ENCODE assay signal across 8 cellular contexts in the genomic region with DNA sequence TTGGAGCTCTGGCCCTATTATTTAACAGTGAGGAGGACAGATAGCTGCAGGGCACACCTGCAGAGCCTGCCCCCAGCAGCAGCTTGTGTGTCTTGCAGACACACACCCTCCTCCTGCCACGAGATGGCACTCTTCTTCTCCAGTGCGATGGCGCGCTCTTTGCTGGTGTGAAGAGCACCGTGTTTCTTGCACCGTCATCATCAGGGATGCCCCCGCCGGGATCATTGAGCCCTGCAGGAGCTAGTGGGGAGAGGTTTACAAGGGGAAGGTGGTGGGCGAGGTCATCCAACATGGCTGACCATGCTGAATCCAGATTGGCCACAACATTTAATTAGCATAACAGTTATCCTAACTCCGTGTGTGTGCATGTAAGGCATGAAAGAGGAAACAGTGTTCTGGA.
DNase-seq lines count a peak whose midpoint lies in the region; ATAC-seq and TF ChIP-seq lines count a peak whose summit lies in the region.

No MANE protein-coding gene starts in this region.

- no peaks in the 10 kb centered on the region for H3K27me3 Mint-ChIP-seq in Caco-2 (ENCODE audit: insufficient read depth, unreplicated experiment)
- peaks cover 20% of the 10 kb centered on the region for H3K27me3 Mint-ChIP-seq in activated CD4-positive, alpha-beta memory T cell treated with anti-CD3 and anti-CD28 coated beads for 36 hours
- no peaks in the 10 kb centered on the region for H3K27me3 Mint-ChIP-seq in mesothelial cell of epicardium (ENCODE audit: low read depth)

- no peaks in the 10 kb centered on the region for H3K36me3 ChIP-seq in Caco-2 (ENCODE audit: control insufficient read depth, insufficient read depth, low read length)
- H3K36me3 ChIP-seq in effector memory CD4-positive, alpha-beta T cell (ENCODE audit: control insufficient read depth, insufficient read depth, low read length) = no peaks in the 10 kb centered on the region

- POLR2A ChIA-PET in Caco-2 (lab: Charles Lee) = interaction anchor here (0.5 to 1.2 kb wide), 5 partner anchors 100 to 259 kb away, joined by 3 to 5 read pairs (median 3); partner anchors contain the start of gene RAB20
- POLR2A ChIA-PET in activated CD4-positive, alpha-beta memory T cell treated with anti-CD3 and anti-CD28 coated beads for 36 hours (lab: Charles Lee) = interaction anchor here (0.8 kb wide), 1 partner anchor 160 kb away, joined by 3 read pairs; no protein-coding TSS in a partner anchor

- intact Hi-C loops in Caco-2 (cut with micrococcal nuclease; ENCODE audit: unreplicated experiment) = loop anchor here (1.0 to 5.0 kb wide), 7 partner anchors 51 to 361 kb away; no protein-coding TSS in a partner anchor
- intact Hi-C loops in activated CD4-positive, alpha-beta memory T cell treated with anti-CD3 and anti-CD28 coated beads for 36 hours (cut with micrococcal nuclease) = loop anchor here (2.0 to 5.0 kb wide), 3 partner anchors 61 to 363 kb away; partner anchors contain the start of gene RAB20

- H3K4me1 Mint-ChIP-seq in Caco-2 (ENCODE audit: low read depth, unreplicated experiment) (peaks cover 33% of the 10 kb centered on the region), mesothelial cell of epicardium (peaks cover 27% of the 10 kb centered on the region)
- H3K4me1 Mint-ChIP-seq in activated CD4-positive, alpha-beta memory T cell treated with anti-CD3 and anti-CD28 coated beads for 36 hours (ENCODE audit: low read depth) = peaks cover 4% of the 10 kb centered on the region

- H3K27me3 ChIP-seq in Caco-2 (replicated peaks; ENCODE audit: control insufficient read depth, insufficient read depth, low read length) = no peaks in the 10 kb centered on the region
- no peaks in the 10 kb centered on the region for H3K27me3 ChIP-seq in effector memory CD4-positive, alpha-beta T cell (replicated peaks; ENCODE audit: control insufficient read depth, insufficient read depth, low read length, poor library complexity, severe bottlenecking)

- H3K9me3 ChIP-seq in Caco-2 = no peaks in the 10 kb centered on the region
- no peaks in the 10 kb centered on the region for H3K9me3 ChIP-seq in effector memory CD4-positive, alpha-beta T cell (ENCODE audit: control insufficient read depth, low read length)

- peak overlapping the region; percentile 67 for H3K27ac Mint-ChIP-seq in Caco-2 (ENCODE audit: unreplicated experiment)
- no peak overlapping the region for H3K27ac Mint-ChIP-seq in activated CD4-positive, alpha-beta memory T cell treated with anti-CD3 and anti-CD28 coated beads for 36 hours
- H3K27ac Mint-ChIP-seq in mesothelial cell of epicardium = peak overlapping the region; percentile 47

- TF ChIP-seq CTCF in Caco-2 (IDR thresholded peaks at IDR 0.05; ENCODE audit: insufficient read depth in 1 of 2, low read depth in 1 of 2, low read length in 1 of 2, severe bottlenecking in 1 of 2, unreplicated experiment in 1 of 2) = peak; percentile 90 to 96
- TF ChIP-seq CTCF in mesothelial cell of epicardium (IDR thresholded peaks at IDR 0.05; ENCODE audit: unreplicated experiment) = no peak

- no peak overlapping the region for H3K27ac ChIP-seq in effector memory CD4-positive, alpha-beta T cell (ENCODE audit: insufficient read depth, low read length, poor library complexity, severe bottlenecking)

- H3K9me3 Mint-ChIP-seq in Caco-2 (ENCODE audit: unreplicated experiment) = no peaks in the 10 kb centered on the region
- no peaks in the 10 kb centered on the region for H3K9me3 Mint-ChIP-seq in activated CD4-positive, alpha-beta memory T cell treated with anti-CD3 and anti-CD28 coated beads for 36 hours
- no peaks in the 10 kb centered on the region for H3K9me3 Mint-ChIP-seq in mesothelial cell of epicardium

- CTCF ChIA-PET in Caco-2 (lab: Charles Lee) = interaction anchor here (0.5 to 1.8 kb wide), 34 partner anchors 12 to 460 kb away, joined by 3 to 33 read pairs (median 4); partner anchors contain the start of gene RAB20
- CTCF ChIA-PET in activated CD4-positive, alpha-beta memory T cell treated with anti-CD3 and anti-CD28 coated beads for 36 hours (lab: Charles Lee) = interaction anchor here (0.6 to 2.2 kb wide), 38 partner anchors 8 to 458 kb away, joined by 3 to 19 read pairs (median 4); partner anchors contain the start of genes NAXD and RAB20

- BruUV-seq in Caco-2 (replicated peaks; lab: Mats Ljungman, UMichigan) = no TSS peak

- H3K4me3 ChIP-seq in Caco-2 (ENCODE audit: low read depth, low read length) = peak overlapping the region; percentile 21; the same call in 1 of the 2 replicates
- H3K4me3 ChIP-seq in effector memory CD4-positive, alpha-beta T cell (ENCODE audit: insufficient read depth, low read depth, low read length, poor library complexity, severe bottlenecking) = no peak overlapping the region

- H3K4me1 ChIP-seq in Caco-2 = peaks cover 23% of the 10 kb centered on the region
- no peaks in the 10 kb centered on the region for H3K4me1 ChIP-seq in effector memory CD4-positive, alpha-beta T cell (ENCODE audit: control insufficient read depth, insufficient read depth, low read length, poor library complexity, severe bottlenecking)

- peak overlapping the region; percentile 34 for H3K4me3 Mint-ChIP-seq in Caco-2 (ENCODE audit: unreplicated experiment)
- no peak overlapping the region for H3K4me3 Mint-ChIP-seq in activated CD4-positive, alpha-beta memory T cell treated with anti-CD3 and anti-CD28 coated beads for 36 hours
- H3K4me3 Mint-ChIP-seq in mesothelial cell of epicardium = peak overlapping the region; percentile 29

- H3K36me3 Mint-ChIP-seq in Caco-2 (ENCODE audit: insufficient read depth, unreplicated experiment) (peaks cover 4% of the 10 kb centered on the region), mesothelial cell of epicardium (peaks cover 17% of the 10 kb centered on the region)
- H3K36me3 Mint-ChIP-seq in activated CD4-positive, alpha-beta memory T cell treated with anti-CD3 and anti-CD28 coated beads for 36 hours = no peaks in the 10 kb centered on the region

- DNase-seq in Caco-2 = peak; percentile 89 to 93
- DNase-seq in NCI-H526 treated with DMSO at 0.1 percent for 48 hours (lab: John Stamatoyannopoulos, UW) = peak; percentile 79
- DNase-seq in activated CD4-positive, alpha-beta memory T cell treated with anti-CD3 and anti-CD28 coated beads for 36 hours = peak; percentile 78
- peak in 2 of 3 donors; percentile 4 to 36 for DNase-seq in effector memory CD4-positive, alpha-beta T cell
- peak; percentile 42 to 68 for DNase-seq in mesothelial cell of epicardium (ENCODE audit: low spot score in 2 of 2, unreplicated experiment in 2 of 2)
- DNase-seq in stimulated activated CD8-positive, alpha-beta memory T cell treated with anti-CD3 and anti-CD28 coated beads, Interleukin-4, amount 100 ng/mL, for 24 hours (ENCODE audit: low read depth) = peak; percentile 38

- ATAC-seq in GM19467 (IDR thresholded peaks at IDR 0.05; ENCODE audit: unreplicated experiment) (peak; percentile 98), HG03521 (IDR thresholded peaks at IDR 0.05; ENCODE audit: unreplicated experiment) (peak; percentile 98)

Comparison
In these comparisons a context has a peak if more than half of its experiments do, and no peak if none do; other contexts are left out.
1. DNase-seq: peak in every context shown above with its lines; median percentile 91 in Caco-2; 79 in NCI-H526 treated with DMSO at 0.1 percent for 48 hours; 78 in activated CD4-positive, alpha-beta memory T cell treated with anti-CD3 and anti-CD28 coated beads for 36 hours; 55 in mesothelial cell of epicardium; 38 in stimulated activated CD8-positive, alpha-beta memory T cell treated with anti-CD3 and anti-CD28 coated beads, Interleukin-4, amount 100 ng/mL, for 24 hours; 20 in effector memory CD4-positive, alpha-beta T cell.